ENCODE assay signal across 1 cellular context in genomic region chr11:61968758-61969390, GRCh38.
TF ChIP-seq lines count a peak whose summit lies in the region.

No MANE protein-coding gene starts in this region.

TF ChIP-seq in K562, 482 proteins besides CTCF, POLR2A, EP300 and RAD21 (continued from another document and continues in another):
- TF ChIP-seq MGA (IDR thresholded peaks at IDR 0.05) (peak; percentile 56), ZFP36 (IDR thresholded peaks at IDR 0.05; ENCODE audit: low read depth, low read length, partially characterized antibody) (no peak), PHB2 (IDR thresholded peaks at IDR 0.05; ENCODE audit: low read depth) (no peak), SREBF2 (CRISPR knock-in tag; IDR thresholded peaks at IDR 0.05) (no peak), TRIM24 (IDR thresholded peaks at IDR 0.05) (no peak), HDAC1 (IDR thresholded peaks at IDR 0.05) (peak in 1 of 2 experiments; percentile 16; a peak in 1 of 4 replicates), FOXJ2 (tag; IDR thresholded peaks at IDR 0.05) (no peak), USF1 (CRISPR knock-in tag; IDR thresholded peaks at IDR 0.05) (no peak), RBM15 (IDR thresholded peaks at IDR 0.05; ENCODE audit: insufficient read depth, low read length) (no peak), BRCA1 (IDR thresholded peaks at IDR 0.05) (no peak), BRCA1 (CRISPR knock-in tag; IDR thresholded peaks at IDR 0.05) (no peak), JUNB (CRISPR knock-in tag; conservative IDR thresholded peaks at IDR 0.05) (no peak), CUX1 (CRISPR knock-in tag; IDR thresholded peaks at IDR 0.05) (no peak; the same call in 1 of the 2 replicates), TRIM28 (IDR thresholded peaks at IDR 0.05) (no peak), SMAD1 (IDR thresholded peaks at IDR 0.05; ENCODE audit: low read depth, low read length, partially characterized antibody) (no peak), FOXM1 (IDR thresholded peaks at IDR 0.05; ENCODE audit: low read depth) (no peak), FOXM1 (CRISPR knock-in tag; IDR thresholded peaks at IDR 0.05; ENCODE audit: low read depth) (no peak), IRF9 (tag; IDR thresholded peaks at IDR 0.05) (0 out of 2 replicates have a peak, but pooled peaks have one; percentile 42), ADNP (tag; IDR thresholded peaks at IDR 0.05) (no peak), YBX1 (IDR thresholded peaks at IDR 0.05) (no peak), KDM1A (IDR thresholded peaks at IDR 0.05) (no peak), ZNF551 (CRISPR knock-in tag; IDR thresholded peaks at IDR 0.05) (no peak), ILK (tag; IDR thresholded peaks at IDR 0.05; ENCODE audit: borderline replicate concordance, low read depth) (no peak), ZNF274 (IDR thresholded peaks at IDR 0.05; ENCODE audit: borderline replicate concordance, low read depth, low read length) (no peak), HDGF (IDR thresholded peaks at IDR 0.05) (peak; percentile 23; the same call in 1 of the 2 replicates), RREB1 (CRISPR knock-in tag; IDR thresholded peaks at IDR 0.05) (no peak), ZBTB49 (CRISPR knock-in tag; IDR thresholded peaks at IDR 0.05; ENCODE audit: borderline replicate concordance) (no peak; the same call in 1 of the 2 replicates), HDAC6 (IDR thresholded peaks at IDR 0.05; ENCODE audit: low read depth, low read length) (no peak), HSF4 (CRISPR knock-in tag; IDR thresholded peaks at IDR 0.05; ENCODE audit: borderline replicate concordance) (no peak), NFRKB (IDR thresholded peaks at IDR 0.05; ENCODE audit: low read depth) (peak; percentile 20)
